Comparison of ENCODE assay signal across 27 cellular contexts in genomic region chr3:108333951-108334350, GRCh38. TPM values are rescaled to one million over a fixed set of nuclear protein-coding genes. Genes with fewer than 3 reads are reported as not detected.
"Had no signal": no experiment of that assay in that cellular context is flagged by ENCODE, and none has a peak within 500 bp of the region (broad histone marks: within the 10 kb centered on the region; RNA-seq: fewer than 3 reads in every experiment).

No MANE protein-coding gene starts in this region.

- H3K9ac ChIP-seq: parathyroid adenoma had no signal

- H3K9me3 ChIP-seq: gastrocnemius medialis, lower lobe of right lung, right lobe of liver, spleen, suprapubic skin, transverse colon, upper lobe of right lung, vagina had no signal

- H3K9me3 Mint-ChIP-seq: effector memory CD8-positive, alpha-beta T cell; natural killer cell treated with Interleukin-12 subunit alpha and Interleukin-12 subunit beta and Interleukin-15 and Interleukin-18, amount 100 ng/mL, for 72 hours; neural crest cell; stimulated activated naive B cell treated with anti-CD40 and anti-IgM and Interleukin-4, amounts not matched to agents 10 μg/mL and 1 μg/mL and 100 μg/mL, for 72 hours; stimulated activated naive CD8-positive, alpha-beta T cell treated with anti-CD3 and anti-CD28 coated beads, Interleukin-15, Interleukin-2, amounts not matched to agents 100 ng/mL and 50 ng/mL, for 24 hours had no signal

- H3K4me3 ChIP-seq: gastrocnemius medialis, lower lobe of right lung, right lobe of liver, spleen, suprapubic skin, transverse colon, upper lobe of right lung, vagina had no signal

- ATAC-seq: effector memory CD8-positive, alpha-beta T cell; gastrocnemius medialis; left ventricle myocardium superior; lower lobe of right lung; natural killer cell treated with Interleukin-12 subunit alpha and Interleukin-12 subunit beta and Interleukin-15 and Interleukin-18, amount 100 ng/mL, for 72 hours; right lobe of liver; stimulated activated naive B cell treated with anti-CD40 and anti-IgM and Interleukin-4, amounts not matched to agents 10 μg/mL and 1 μg/mL and 100 μg/mL, for 72 hours; upper lobe of right lung had no signal

- H3K4me1 Mint-ChIP-seq: neural crest cell had no signal

- H3K36me3 Mint-ChIP-seq: natural killer cell treated with Interleukin-12 subunit alpha and Interleukin-12 subunit beta and Interleukin-15 and Interleukin-18, amount 100 ng/mL, for 72 hours; stimulated activated naive B cell treated with anti-CD40 and anti-IgM and Interleukin-4, amounts not matched to agents 10 μg/mL and 1 μg/mL and 100 μg/mL, for 72 hours had no signal

- H3K79me2 ChIP-seq: parathyroid adenoma had no signal

- H2AFZ ChIP-seq: parathyroid adenoma had no signal

- H3K27me3 ChIP-seq: gastrocnemius medialis, right lobe of liver, spleen, suprapubic skin, transverse colon, upper lobe of right lung, vagina had no signal

- H3K4me1 ChIP-seq: parathyroid adenoma, suprapubic skin, transverse colon, upper lobe of right lung, vagina had no signal

- H3K4me3 Mint-ChIP-seq: effector memory CD8-positive, alpha-beta T cell; natural killer cell treated with Interleukin-12 subunit alpha and Interleukin-12 subunit beta and Interleukin-15 and Interleukin-18, amount 100 ng/mL, for 72 hours; neural crest cell; stimulated activated naive B cell treated with anti-CD40 and anti-IgM and Interleukin-4, amounts not matched to agents 10 μg/mL and 1 μg/mL and 100 μg/mL, for 72 hours; stimulated activated naive CD8-positive, alpha-beta T cell treated with anti-CD3 and anti-CD28 coated beads, Interleukin-15, Interleukin-2, amounts not matched to agents 100 ng/mL and 50 ng/mL, for 24 hours had no signal

- H3K27ac ChIP-seq: gastrocnemius medialis, lower lobe of right lung, parathyroid adenoma, right lobe of liver, spleen, suprapubic skin, transverse colon, upper lobe of right lung, vagina had no signal

- H3K27ac Mint-ChIP-seq: effector memory CD8-positive, alpha-beta T cell; natural killer cell treated with Interleukin-12 subunit alpha and Interleukin-12 subunit beta and Interleukin-15 and Interleukin-18, amount 100 ng/mL, for 72 hours; progenitor cell of endocrine pancreas; stimulated activated naive B cell treated with anti-CD40 and anti-IgM and Interleukin-4, amounts not matched to agents 10 μg/mL and 1 μg/mL and 100 μg/mL, for 72 hours; stimulated activated naive CD8-positive, alpha-beta T cell treated with anti-CD3 and anti-CD28 coated beads, Interleukin-15, Interleukin-2, amounts not matched to agents 100 ng/mL and 50 ng/mL, for 24 hours had no signal

- H3K27me3 Mint-ChIP-seq: effector memory CD8-positive, alpha-beta T cell; progenitor cell of endocrine pancreas; stimulated activated naive B cell treated with anti-CD40 and anti-IgM and Interleukin-4, amounts not matched to agents 10 μg/mL and 1 μg/mL and 100 μg/mL, for 72 hours; stimulated activated naive CD8-positive, alpha-beta T cell treated with anti-CD3 and anti-CD28 coated beads, Interleukin-15, Interleukin-2, amounts not matched to agents 100 ng/mL and 50 ng/mL, for 24 hours had no signal

- DNase-seq: cerebellar nuclear complex; cortex of kidney; effector memory CD8-positive, alpha-beta T cell; erythroblast; gastrocnemius medialis; head of caudate nucleus; left ventricle myocardium superior; lower lobe of right lung; right lobe of liver; spleen; stimulated activated CD4-positive, alpha-beta T cell treated with anti-CD3 and anti-CD28 coated beads, Interleukin-4, amount 100 ng/mL, for 4 hours; stimulated activated naive B cell treated with anti-CD40 and anti-IgM and Interleukin-4, amounts not matched to agents 10 μg/mL and 1 μg/mL and 100 μg/mL, for 72 hours; transverse colon; upper lobe of right lung had no signal

- H3K36me3 ChIP-seq: gastrocnemius medialis, lower lobe of right lung, right lobe of liver, spleen, suprapubic skin, transverse colon, upper lobe of right lung, vagina had no signal

RNA-seq across cellular contexts. Expression of gene HHLA2, which starts 37.6 kb away (rescaled TPM):
- total RNA-seq: dermis microvascular lymphatic vessel endothelial cell, fibroblast of villous mesenchyme, glomerular endothelial cell, left ventricle myocardium superior, neural crest cell, osteoblast, progenitor cell of endocrine pancreas, right lobe of liver, skeletal muscle tissue, suprapubic skin, vagina had no signal
- polyA plus RNA-seq: keratinocyte had no signal
